14 cellular contexts compared by ENCODE assay signal in the genomic region with DNA sequence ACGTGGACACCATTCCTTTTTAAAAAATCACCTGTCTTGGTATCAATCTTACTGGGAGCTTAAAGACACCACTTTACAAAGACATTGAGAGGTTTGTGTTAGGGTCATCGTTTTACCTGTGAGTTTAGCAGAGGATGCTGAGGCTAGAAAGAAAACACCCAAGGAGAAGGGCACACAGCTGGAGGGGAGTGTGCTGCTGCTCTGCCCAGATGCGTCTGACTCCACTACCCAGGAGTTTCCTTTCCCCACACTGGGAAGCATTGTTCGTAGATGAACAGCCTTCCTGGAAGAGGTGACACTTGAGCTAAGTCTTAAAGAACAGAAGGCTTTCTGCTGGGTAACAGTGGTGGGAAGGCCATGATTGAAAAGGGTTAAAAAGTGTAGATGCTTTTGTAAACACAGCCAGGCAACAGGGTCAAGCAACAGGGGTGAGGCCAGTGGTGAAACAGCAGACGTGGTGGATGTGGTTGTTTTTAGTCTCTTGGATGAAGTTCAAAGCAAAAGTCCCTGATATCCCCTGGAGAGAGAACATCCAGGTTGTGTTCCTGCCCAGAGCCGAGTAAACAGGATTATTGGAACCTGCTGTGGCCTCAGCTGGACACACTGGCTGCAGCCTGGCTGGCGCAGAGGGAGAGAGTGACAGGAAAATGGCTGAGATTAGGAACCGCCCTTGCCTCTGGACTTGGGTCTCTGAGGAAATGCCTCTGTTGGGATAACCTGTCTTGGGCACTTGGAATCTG.
DNase-seq lines count a peak whose midpoint lies in the region; ATAC-seq, FAIRE-seq and TF ChIP-seq lines count a peak whose summit lies in the region.
"Had no signal": no experiment of that assay in that cellular context is flagged by ENCODE, and none has a peak within 500 bp of the region (broad histone marks: within the 10 kb centered on the region; RNA-seq: fewer than 3 reads in every experiment).

No MANE protein-coding gene starts in this region.

- peak overlapping the region in 1 of 2 experiments; percentile 43; a peak in 1 of 6 replicates for H3K27ac ChIP-seq in A549
- H3K27ac ChIP-seq: BLaER1, ovary had no signal

- H3K4me1 Mint-ChIP-seq in MCF 10A (ENCODE audit: insufficient read depth, unreplicated experiment) = peaks cover 7% of the 10 kb centered on the region

- no peaks in the 10 kb centered on the region for H3K36me3 Mint-ChIP-seq in MCF 10A (ENCODE audit: insufficient read depth, unreplicated experiment)

- no peak overlapping the region for H3K4me3 Mint-ChIP-seq in MCF 10A (ENCODE audit: unreplicated experiment)

- TF ChIP-seq CTCF in A549 (IDR thresholded peaks at IDR 0.05) (no peak), choroid plexus epithelial cell (conservative IDR thresholded peaks at IDR 0.05; ENCODE audit: low read depth, low read length) (no peak), MCF 10A (IDR thresholded peaks at IDR 0.05; ENCODE audit: unreplicated experiment) (no peak)

- no peak overlapping the region for H3K27ac Mint-ChIP-seq in MCF 10A (ENCODE audit: low read depth, unreplicated experiment)

- DNase-seq in A549 (ENCODE audit: low read depth in 1 of 2, low spot score in 1 of 2) (no peak), LHCN-M2 (ENCODE audit: low read depth) (peak; percentile 37), choroid plexus epithelial cell (ENCODE audit: low read depth) (peak; percentile 77), lung microvascular endothelial cell (ENCODE audit: low read depth in 2 of 2) (peak; percentile 13 to 85), NCI-H1436 treated with DMSO at 0.1 percent for 48 hours (lab: John Stamatoyannopoulos, UW) (no peak), UCSD-AML1 (lab: John Stamatoyannopoulos, UW; ENCODE audit: unreplicated experiment) (no peak), MCF 10A (ENCODE audit: unreplicated experiment) (no peak), KG1 (lab: John Stamatoyannopoulos, UW) (no peak)
- DNase-seq: activated CD4-positive, alpha-beta T cell treated with anti-CD3 and anti-CD28 coated beads for 48 hours; activated naive CD4-positive, alpha-beta T cell treated with anti-CD3 and anti-CD28 coated beads, Interleukin-2, amount 50 U/mL, for 16 hours; effector memory CD4-positive, alpha-beta T cell; NCI-H2029 had no signal

- BruUV-seq in MCF 10A (replicated peaks; lab: Mats Ljungman, UMichigan) = no TSS peak

- WGBS in A549 (ENCODE audit: missing lambda C conversion rate) = 53% methylated on average over 7 of the region's 8 CpGs

- no peaks in the 10 kb centered on the region for H3K27me3 Mint-ChIP-seq in MCF 10A (ENCODE audit: insufficient read depth, unreplicated experiment)

- TF ChIP-seq POLR2A in A549 (IDR thresholded peaks at IDR 0.05; ENCODE audit: low read length) = no peak

- H3K4me1 ChIP-seq in A549 = peaks cover 12% of the 10 kb centered on the region; the same call in 2 of the 3 replicates

- no peak for ATAC-seq in A549

- H3K9me3 Mint-ChIP-seq in MCF 10A (ENCODE audit: unreplicated experiment) = no peaks in the 10 kb centered on the region

- CTCF ChIA-PET in A549 (lab: Yijun Ruan, JAX) = no interaction called here
- CTCF ChIA-PET in MCF 10A (lab: Yijun Ruan, JAX) = interaction anchor here (0.6 kb wide), 1 partner anchor 203 kb away, joined by 3 read pairs; no protein-coding TSS in a partner anchor

- H3K4me3 ChIP-seq in A549 = no peak overlapping the region
- no peak overlapping the region for H3K4me3 ChIP-seq in choroid plexus epithelial cell (ENCODE audit: low read depth, low read length)
- H3K4me3 ChIP-seq: BLaER1, ovary had no signal

- intact Hi-C loops in MCF 10A (cut with micrococcal nuclease) = no loop called here

- POLR2A ChIA-PET in A549 (lab: Yijun Ruan, JAX) = no interaction called here
- POLR2A ChIA-PET in MCF 10A (lab: Yijun Ruan, JAX) = interaction anchor here (0.5 to 0.6 kb wide), 2 partner anchors 13 to 200 kb away, joined by 3 read pairs; no protein-coding TSS in a partner anchor

- peak overlapping the region; percentile 6; the same call in 1 of the 3 replicates for H3K4me2 ChIP-seq in A549
- H3K4me2 ChIP-seq: BLaER1 had no signal

- TF ChIP-seq RAD21 in A549 (conservative IDR thresholded peaks at IDR 0.05 in 1 of 2, IDR thresholded peaks at IDR 0.05 in 1 of 2) = no peak

- FAIRE-seq in A549 (lab: Jason Lieb, UNC) = no peak

- no peak for TF ChIP-seq EP300 in A549 (IDR thresholded peaks at IDR 0.05)

- no peaks in the 10 kb centered on the region for H3K9me3 ChIP-seq in A549
- H3K9me3 ChIP-seq: BLaER1, ovary had no signal

TF ChIP-seq in A549, 52 proteins besides CTCF, POLR2A, EP300 and RAD21:
- TF ChIP-seq CBX2 (IDR thresholded peaks at IDR 0.05; ENCODE audit: borderline replicate concordance, low read depth) (no peak), HOXB5 (CRISPR knock-in tag; IDR thresholded peaks at IDR 0.05) (no peak), JUNB (IDR thresholded peaks at IDR 0.05) (no peak), NFE2L2 (conservative IDR thresholded peaks at IDR 0.05; ENCODE audit: low read length) (no peak), EHMT2 (IDR thresholded peaks at IDR 0.05; ENCODE audit: low read depth) (no peak), JUN (IDR thresholded peaks at IDR 0.05) (no peak), TFCP2L1 (CRISPR knock-in tag; IDR thresholded peaks at IDR 0.05) (no peak), BHLHE40 (IDR thresholded peaks at IDR 0.05; ENCODE audit: low read depth, low read length) (no peak), SREBF2 (IDR thresholded peaks at IDR 0.05) (no peak), FOXS1 (CRISPR knock-in tag; IDR thresholded peaks at IDR 0.05) (no peak), ZSCAN20 (CRISPR knock-in tag; IDR thresholded peaks at IDR 0.05) (no peak)
- TF ChIP-seq, protein P1, sequence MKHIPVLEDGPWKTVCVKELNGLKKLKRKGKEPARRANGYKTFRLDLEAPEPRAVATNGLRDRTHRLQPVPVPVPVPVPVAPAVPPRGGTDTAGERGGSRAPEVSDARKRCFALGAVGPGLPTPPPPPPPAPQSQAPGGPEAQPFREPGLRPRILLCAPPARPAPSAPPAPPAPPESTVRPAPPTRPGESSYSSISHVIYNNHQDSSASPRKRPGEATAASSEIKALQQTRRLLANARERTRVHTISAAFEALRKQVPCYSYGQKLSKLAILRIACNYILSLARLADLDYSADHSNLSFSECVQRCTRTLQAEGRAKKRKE (CRISPR knock-in tag; IDR thresholded peaks at IDR 0.05; ENCODE audit: low read depth) = no peak

Comparison
In these comparisons a context has a peak if more than half of its experiments do, and no peak if none do; other contexts are left out.
1. DNase-seq: peak in LHCN-M2 (single experiment), choroid plexus epithelial cell (single experiment) and lung microvascular endothelial cell (2 of 2); none in A549 (0 of 2), NCI-H1436 treated with DMSO at 0.1 percent for 48 hours (single experiment), UCSD-AML1 (single experiment), MCF 10A (single experiment) and KG1 (single experiment).